ENCODE assay signal across 16 cellular contexts in the genomic region with DNA sequence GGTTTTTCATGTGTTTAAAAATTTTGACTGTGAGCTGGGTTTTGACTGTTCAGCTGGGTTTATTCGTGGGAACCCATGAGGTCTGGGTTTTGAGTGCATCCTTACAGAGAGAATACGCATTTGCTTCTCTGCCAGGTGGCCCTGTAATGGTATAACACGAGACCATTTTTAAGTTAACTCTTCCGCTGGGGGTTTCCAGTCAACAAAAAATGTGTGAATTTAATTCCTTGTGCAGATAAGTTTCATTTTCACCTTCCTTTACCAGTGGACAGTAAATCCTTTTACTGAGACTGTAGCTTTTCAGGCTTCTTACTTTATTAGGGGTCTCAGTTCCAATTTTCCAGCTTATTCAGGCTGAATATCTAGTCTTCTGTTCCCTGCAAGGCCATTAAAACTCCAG.
DNase-seq lines count a peak whose midpoint lies in the region; ATAC-seq, FAIRE-seq and TF ChIP-seq lines count a peak whose summit lies in the region.
"Had no signal": no experiment of that assay in that cellular context is flagged by ENCODE, and none has a peak within 500 bp of the region (broad histone marks: within the 10 kb centered on the region; RNA-seq: fewer than 3 reads in every experiment).

No MANE protein-coding gene starts in this region.

- peak overlapping the region; percentile 59 for H3K27ac ChIP-seq in OCI-LY7 (ENCODE audit: low read depth, low read length, poor library complexity, severe bottlenecking)
- H3K27ac ChIP-seq: breast epithelium, heart right ventricle had no signal

- no peaks in the 10 kb centered on the region for H3K9me2 ChIP-seq in OCI-LY7 (ENCODE audit: insufficient read depth, low read length)

- FAIRE-seq in GM12891 (lab: Jason Lieb, UNC) (peak; percentile 79), frontal cortex (lab: Jason Lieb, UNC) (no peak)

- CTCF ChIA-PET in OCI-LY7 (lab: Charles Lee; ENCODE audit: unreplicated experiment) (no interaction called here), HEK293T (lab: Yijun Ruan, JAX) (no interaction called here)

- ATAC-seq in GM19351 (IDR thresholded peaks at IDR 0.05; ENCODE audit: unreplicated experiment): peak; percentile 80
- ATAC-seq in HG02885 (IDR thresholded peaks at IDR 0.05; ENCODE audit: poor library complexity, unreplicated experiment): peak; percentile 77
- ATAC-seq: activated CD4-positive, alpha-beta T cell treated with anti-CD3 and anti-CD28 coated beads for 36 hours; heart right ventricle had no signal

- H3K79me2 ChIP-seq in OCI-LY7 (ENCODE audit: insufficient read depth, low read depth, low read length): no peaks in the 10 kb centered on the region

- peak overlapping the region; percentile 98 for H2AFZ ChIP-seq in OCI-LY7 (ENCODE audit: low read length)

- peaks cover 35% of the 10 kb centered on the region for H3K4me1 ChIP-seq in OCI-LY7 (ENCODE audit: insufficient read depth, low read length, poor library complexity, severe bottlenecking)
- H3K4me1 ChIP-seq: breast epithelium had no signal

- peak overlapping the region; percentile 71 for H3K4me2 ChIP-seq in OCI-LY7 (ENCODE audit: low read length)

- H4K20me1 ChIP-seq in OCI-LY7 (ENCODE audit: insufficient read depth, low read length): no peaks in the 10 kb centered on the region

- POLR2A ChIA-PET in OCI-LY7 (lab: Charles Lee) (interaction anchor here (0.6 to 2.0 kb wide), 6 partner anchors 9 to 899 kb away, joined by 3 to 4 read pairs (median 4); no protein-coding TSS in a partner anchor), HEK293T (lab: Yijun Ruan, JAX) (no interaction called here)

- DNase-seq in GM12891 (ENCODE audit: insufficient read length, low spot score) (no peak), OCI-LY7 (ENCODE audit: low spot score) (peak; percentile 75), NCI-H1105 (lab: John Stamatoyannopoulos, UW) (no peak), HCEC 1CT (no peak), frontal cortex (ENCODE audit: low spot score in 2 of 2) (no peak), HEK293T (ENCODE audit: extremely low spot score) (no peak)
- DNase-seq: activated CD4-positive, alpha-beta T cell treated with anti-CD3 and anti-CD28 coated beads for 36 hours; CD4-positive, alpha-beta T cell; H7; heart right ventricle; mesenchymal stem cell; NCI-H1105 treated with DMSO at 0.1 percent for 48 hours; SW 1271 had no signal

- intact Hi-C loops in OCI-LY7 (cut with micrococcal nuclease; ENCODE audit: unreplicated experiment): no loop called here

- no peaks in the 10 kb centered on the region for H3K9me3 ChIP-seq in OCI-LY7 (ENCODE audit: low read length)
- H3K9me3 ChIP-seq: breast epithelium, heart right ventricle had no signal

- no TSS peak for BruUV-seq in OCI-LY7 (replicated peaks; lab: Mats Ljungman, UMichigan)

- H3K36me3 ChIP-seq in OCI-LY7 (ENCODE audit: insufficient read depth, low read length): no peaks in the 10 kb centered on the region
- H3K36me3 ChIP-seq: breast epithelium, heart right ventricle had no signal

- peak overlapping the region; percentile 46 for H3K4me3 ChIP-seq in OCI-LY7 (ENCODE audit: low read depth, low read length, poor library complexity, severe bottlenecking)
- H3K4me3 ChIP-seq: breast epithelium, heart right ventricle had no signal

- 0 out of 2 replicates have a peak, but pooled peaks have one; percentile 34 for TF ChIP-seq POLR2A in GM12891 (IDR thresholded peaks at IDR 0.05; ENCODE audit: low read depth, low read length)

- no peak for TF ChIP-seq CTCF in OCI-LY7 (conservative IDR thresholded peaks at IDR 0.05; ENCODE audit: low read length)

TF ChIP-seq in GM12891, 5 proteins besides CTCF, POLR2A, EP300 and RAD21:
- TF ChIP-seq TAF1 (IDR thresholded peaks at IDR 0.05; ENCODE audit: low read depth, low read length) (peak; percentile 43; the same call in 1 of the 2 replicates), POLR2AphosphoS5 (IDR thresholded peaks at IDR 0.05; ENCODE audit: low read depth, low read length) (0 out of 2 replicates have a peak, but pooled peaks have one; percentile 32), PAX5 (IDR thresholded peaks at IDR 0.05; ENCODE audit: insufficient read depth, low read length, severe bottlenecking) (no peak), SPI1 (IDR thresholded peaks at IDR 0.05; ENCODE audit: low read depth, low read length) (no peak)

TF ChIP-seq in HEK293T, 16 proteins besides CTCF, POLR2A, EP300 and RAD21:
- no peak for TF ChIP-seq TARDBP (IDR thresholded peaks at IDR 0.05)
- TF ChIP-seq, protein P1, sequence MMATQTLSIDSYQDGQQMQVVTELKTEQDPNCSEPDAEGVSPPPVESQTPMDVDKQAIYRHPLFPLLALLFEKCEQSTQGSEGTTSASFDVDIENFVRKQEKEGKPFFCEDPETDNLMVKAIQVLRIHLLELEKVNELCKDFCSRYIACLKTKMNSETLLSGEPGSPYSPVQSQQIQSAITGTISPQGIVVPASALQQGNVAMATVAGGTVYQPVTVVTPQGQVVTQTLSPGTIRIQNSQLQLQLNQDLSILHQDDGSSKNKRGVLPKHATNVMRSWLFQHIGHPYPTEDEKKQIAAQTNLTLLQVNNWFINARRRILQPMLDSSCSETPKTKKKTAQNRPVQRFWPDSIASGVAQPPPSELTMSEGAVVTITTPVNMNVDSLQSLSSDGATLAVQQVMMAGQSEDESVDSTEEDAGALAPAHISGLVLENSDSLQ (IDR thresholded peaks at IDR 0.05): no peak
- TF ChIP-seq FOXK2 (IDR thresholded peaks at IDR 0.05): no peak
- no peak for TF ChIP-seq LEF1 (IDR thresholded peaks at IDR 0.05; ENCODE audit: borderline replicate concordance)
- no peak for TF ChIP-seq L3MBTL2 (conservative IDR thresholded peaks at IDR 0.05)
- TF ChIP-seq ZNF384 (IDR thresholded peaks at IDR 0.05): no peak
- no peak for TF ChIP-seq NFRKB (IDR thresholded peaks at IDR 0.05)
- no peak for TF ChIP-seq FOXM1 (IDR thresholded peaks at IDR 0.05; ENCODE audit: borderline replicate concordance)
- TF ChIP-seq BHLHE40 (IDR thresholded peaks at IDR 0.05; ENCODE audit: borderline replicate concordance): no peak
- TF ChIP-seq SUZ12 (IDR thresholded peaks at IDR 0.05): no peak
- no peak for TF ChIP-seq ELF4 (IDR thresholded peaks at IDR 0.05)
- TF ChIP-seq CTBP1 (IDR thresholded peaks at IDR 0.05; ENCODE audit: borderline replicate concordance): no peak
TF ChIP-seq in HEK293T: peak in this region for 0.
